In genomic region chr1:167246971-167247370, GRCh38 we compare ENCODE assay signal across 27 cellular contexts.
"Had no signal": no experiment of that assay in that cellular context is flagged by ENCODE, and none has a peak within 500 bp of the region (broad histone marks: within the 10 kb centered on the region; RNA-seq: fewer than 3 reads in every experiment).

No MANE protein-coding gene starts in this region.

- H3K9me3 ChIP-seq: esophagus squamous epithelium, lower lobe of right lung, prostate gland, sigmoid colon, thoracic aorta, tibial nerve had no signal

- H3K4me1 ChIP-seq: lower lobe of right lung, prostate gland, upper lobe of left lung had no signal

- H3K36me3 ChIP-seq: heart right ventricle, lower lobe of right lung, prostate gland, sigmoid colon, thoracic aorta, upper lobe of left lung had no signal

- DNase-seq: cortex of kidney; effector memory CD8-positive, alpha-beta T cell; erythroblast; esophagus squamous epithelium; foreskin melanocyte; glutamatergic neuron; heart right ventricle; hippocampal formation; islet precursor cell; kidney glomerular epithelial cell; left colon; left ventricle myocardium superior; lower lobe of right lung; naive thymus-derived CD8-positive, alpha-beta T cell; nephron progenitor cell; nucleus accumbens; right cardiac atrium; sigmoid colon; stimulated activated CD4-positive, alpha-beta T cell treated with anti-CD3 and anti-CD28 coated beads, Interleukin-2, amount 100 ng/mL, for 24 hours; stimulated activated CD4-positive, alpha-beta T cell treated with anti-CD3 and anti-CD28 coated beads, Interleukin-4, amount 100 ng/mL, for 24 hours; stimulated activated naive CD8-positive, alpha-beta T cell treated with anti-CD3 and anti-CD28 coated beads, Interleukin-15, Interleukin-2, amounts not matched to agents 100 U/mL and 50 U/mL, for 24 hours; substantia nigra; upper lobe of left lung had no signal

- H3K27me3 ChIP-seq: esophagus squamous epithelium, heart right ventricle, sigmoid colon, tibial nerve, upper lobe of left lung had no signal

- ATAC-seq: effector memory CD8-positive, alpha-beta T cell; heart right ventricle; left colon; left ventricle myocardium superior; lower lobe of right lung; naive thymus-derived CD8-positive, alpha-beta T cell; right cardiac atrium; stimulated activated effector memory CD8-positive, alpha-beta T cell treated with anti-CD3 and anti-CD28 coated beads, Interleukin-12 subunit alpha, Interleukin-12 subunit beta, amount 100 ng/mL, for 72 hours; stimulated activated naive CD8-positive, alpha-beta T cell treated with anti-CD3 and anti-CD28 coated beads, Interleukin-15, Interleukin-2, amounts not matched to agents 100 U/mL and 50 U/mL, for 24 hours had no signal

- H3K4me3 ChIP-seq: esophagus squamous epithelium, heart right ventricle, lower lobe of right lung, prostate gland, sigmoid colon, thoracic aorta, tibial nerve, upper lobe of left lung had no signal

- H3K27ac ChIP-seq: esophagus squamous epithelium, heart right ventricle, lower lobe of right lung, prostate gland, sigmoid colon, thoracic aorta, tibial nerve, upper lobe of left lung had no signal
